In the genomic region with DNA sequence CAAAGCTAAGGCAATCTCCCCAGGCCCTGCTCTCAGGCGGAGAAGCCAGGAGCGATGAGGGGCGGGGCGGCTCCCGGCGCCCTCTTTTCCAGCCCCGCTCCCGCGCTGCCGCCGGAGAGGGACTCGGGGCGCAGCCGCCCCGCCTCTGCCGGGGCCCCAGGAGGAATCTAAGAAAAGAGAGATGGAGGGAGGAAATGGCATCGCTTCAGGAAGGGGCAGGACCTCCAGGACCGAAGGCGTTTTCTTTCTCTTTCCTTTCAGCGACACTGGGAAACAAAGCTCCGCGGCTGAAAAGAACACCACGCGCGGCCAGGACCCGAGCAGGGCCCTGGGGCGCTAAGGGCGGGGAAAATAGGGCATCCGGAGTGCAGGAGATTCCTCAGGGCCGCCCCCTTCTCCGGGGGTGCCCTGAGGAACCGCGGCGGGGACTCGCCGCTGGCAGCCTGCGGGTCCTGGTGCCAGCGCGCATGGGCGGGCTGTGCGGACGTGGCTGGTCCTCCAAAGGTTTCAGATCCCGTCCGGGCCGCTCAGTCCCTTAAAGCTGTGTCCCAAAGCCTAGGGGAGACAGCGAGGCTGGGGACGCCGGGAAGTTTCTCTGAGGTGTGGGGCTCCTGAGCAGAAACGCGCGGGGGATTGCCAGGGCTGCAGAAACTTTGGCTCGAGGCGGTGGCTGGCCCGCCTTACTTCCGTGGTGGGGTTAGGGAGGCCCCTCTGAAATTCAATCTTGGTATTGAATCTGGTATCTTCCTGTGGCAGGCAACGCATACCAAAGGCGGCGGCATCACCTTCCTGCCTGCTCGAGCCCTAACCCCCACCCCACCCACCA, we compare ENCODE assay signal across 8 cellular contexts. TPM values are rescaled to one million over a fixed set of nuclear protein-coding genes. Genes with fewer than 3 reads are reported as not detected.
A peak's percentile ranks its signal among the peaks of the same experiment; 100 is the strongest.
DNase-seq lines count a peak whose midpoint lies in the region; ATAC-seq and TF ChIP-seq lines count a peak whose summit lies in the region.

No MANE protein-coding gene starts in this region.

- ATAC-seq in aorta (ENCODE audit: low FRiP score), result peak; percentile 65

- H3K27ac ChIP-seq in colonic mucosa (no peak overlapping the region), aorta (ENCODE audit: low read depth in 1 of 2, low read length in 2 of 2) (no peak overlapping the region)

- intact Hi-C loops in colonic mucosa (cut with DNase I) (no loop called here), aorta (cut with DNase I) (no loop called here)

- H3K4me3 Mint-ChIP-seq in mesothelial cell of epicardium, result peak overlapping the region; percentile 69

- H3K9me3 ChIP-seq in colonic mucosa (no peaks in the 10 kb centered on the region), aorta (ENCODE audit: control insufficient read depth, low read length) (no peaks in the 10 kb centered on the region)

- no peak for TF ChIP-seq CTCF in colonic mucosa (IDR thresholded peaks at IDR 0.05)
- TF ChIP-seq CTCF in mesothelial cell of epicardium (IDR thresholded peaks at IDR 0.05; ENCODE audit: unreplicated experiment), result no peak

- H3K27ac Mint-ChIP-seq in mesothelial cell of epicardium, result no peak overlapping the region

- peaks cover 57% of the 10 kb centered on the region for H3K27me3 ChIP-seq in colonic mucosa
- H3K27me3 ChIP-seq in aorta (ENCODE audit: control insufficient read depth in 1 of 2, insufficient read depth in 2 of 2, low read length in 1 of 2), result no peaks in the 10 kb centered on the region

- H3K9ac ChIP-seq in colonic mucosa (ENCODE audit: low read depth in 2 of 2, low read length in 2 of 2), result no peak overlapping the region

- H3K4me1 ChIP-seq in colonic mucosa, result no peaks in the 10 kb centered on the region
- H3K4me1 ChIP-seq in aorta (ENCODE audit: control insufficient read depth in 1 of 2, insufficient read depth in 2 of 2, low read length in 2 of 2), result no peaks in the 10 kb centered on the region

- H3K27me3 Mint-ChIP-seq in mesothelial cell of epicardium (ENCODE audit: low read depth), result peaks cover 98% of the 10 kb centered on the region

- DNase-seq in D341Med (ENCODE audit: low spot score), result peak; percentile 55
- peak; percentile 59 for DNase-seq in NCI-H1105 (lab: John Stamatoyannopoulos, UW)
- DNase-seq in colonic mucosa, result no peak
- no peak for DNase-seq in mesothelial cell of epicardium (ENCODE audit: low spot score in 2 of 2, unreplicated experiment in 2 of 2)
- DNase-seq in aorta, result peak in 1 of 2 donors; percentile 76
- DNase-seq in ureter (ENCODE audit: low spot score), result no peak
- no peak for DNase-seq in dedifferentiated amniotic fluid mesenchymal stem cell (ENCODE audit: extremely low spot score)
- no peak for DNase-seq in SKM-1 (lab: John Stamatoyannopoulos, UW; ENCODE audit: unreplicated experiment)

- 0 to 1% methylated on average over 53 to 59 of the region's 59 CpGs for WGBS in aorta, 2 donors

- H3K9me3 Mint-ChIP-seq in mesothelial cell of epicardium, result no peaks in the 10 kb centered on the region

- H3K4me3 ChIP-seq in colonic mucosa, result peak overlapping the region; percentile 43
- peak overlapping the region; percentile 51 to 62 for H3K4me3 ChIP-seq in aorta (ENCODE audit: low read length in 2 of 2)

- H3K4me1 Mint-ChIP-seq in mesothelial cell of epicardium, result peaks cover 5% of the 10 kb centered on the region

- H3K36me3 Mint-ChIP-seq in mesothelial cell of epicardium, result no peaks in the 10 kb centered on the region

- H3K36me3 ChIP-seq in colonic mucosa (no peaks in the 10 kb centered on the region), aorta (ENCODE audit: control insufficient read depth in 1 of 2, insufficient read depth in 2 of 2, low read length in 1 of 2) (no peaks in the 10 kb centered on the region)

RNA-seq across cellular contexts. Expression of a gene that starts 2.8 kb away (rescaled TPM):
- not detected for total RNA-seq in colonic mucosa
- not detected in 3 replicates for total RNA-seq in mesothelial cell of epicardium
- total RNA-seq in aorta, result not detected
- not detected for polyA plus RNA-seq in aorta
- total RNA-seq in ureter, result not detected

Comparison
In these comparisons a context has a peak if more than half of its experiments do, and no peak if none do; other contexts are left out.
1. DNase-seq: peak in D341Med (single experiment) and NCI-H1105 (single experiment); none in colonic mucosa (single experiment), mesothelial cell of epicardium (0 of 2), ureter (single experiment), dedifferentiated amniotic fluid mesenchymal stem cell (single experiment) and SKM-1 (single experiment).